Comparison of ENCODE assay signal across 8 cellular contexts in the genomic region with DNA sequence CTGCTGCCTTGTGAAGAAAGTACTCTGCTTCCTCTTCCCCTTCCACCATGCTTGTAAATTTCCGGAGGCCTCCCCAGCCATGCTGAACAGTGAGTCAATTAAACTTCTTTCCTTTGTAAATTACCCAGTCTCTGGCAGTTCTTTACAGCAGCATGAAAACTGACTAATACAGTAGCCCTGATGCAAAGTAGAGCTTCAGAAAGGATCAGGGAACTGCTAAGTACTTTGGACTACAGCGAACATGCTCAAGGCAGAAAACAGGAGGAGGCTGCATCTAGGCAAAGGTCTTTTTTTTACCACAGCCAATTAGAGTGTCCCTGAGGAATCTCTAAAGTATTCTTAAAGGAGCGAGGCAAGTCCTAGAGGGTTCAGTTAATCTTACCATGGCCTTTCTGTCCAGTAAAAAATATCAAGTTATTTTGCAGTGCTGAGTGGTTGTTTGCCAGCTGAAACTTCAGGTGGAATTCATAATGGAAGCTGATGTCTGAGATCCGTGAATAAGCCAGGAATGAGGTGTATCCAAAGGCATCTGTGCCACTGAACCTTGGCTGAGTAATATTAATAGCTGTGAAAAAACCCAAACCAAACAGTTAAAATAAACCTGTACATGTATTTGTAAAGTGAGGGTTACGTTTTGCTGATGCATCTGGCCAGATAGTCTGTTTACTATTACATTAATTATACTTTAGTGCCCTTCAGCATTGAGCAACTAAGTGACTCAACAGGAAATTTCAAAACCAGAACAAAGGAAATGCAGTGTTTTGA.
A peak's percentile ranks its signal among the peaks of the same experiment; 100 is the strongest.
DNase-seq lines count a peak whose midpoint lies in the region; ATAC-seq, FAIRE-seq and TF ChIP-seq lines count a peak whose summit lies in the region.

No MANE protein-coding gene starts in this region.

- TF ChIP-seq CTCF in HFFc6 (IDR thresholded peaks at IDR 0.05) = no peak
- no peak for TF ChIP-seq CTCF in foreskin keratinocyte (conservative IDR thresholded peaks at IDR 0.05)

- FAIRE-seq in small intestine (lab: Jason Lieb, UNC) = no peak

- peaks cover 56% of the 10 kb centered on the region for H3K4me1 Mint-ChIP-seq in HFFc6 (ENCODE audit: low read depth)

- no peaks in the 10 kb centered on the region for H3K9me3 Mint-ChIP-seq in HFFc6

- H3K27ac ChIP-seq in SK-N-MC = peak overlapping the region; percentile 84
- peak overlapping the region; percentile 68 for H3K27ac ChIP-seq in foreskin keratinocyte
- peak overlapping the region; percentile 50 to 52 for H3K27ac ChIP-seq in small intestine (ENCODE audit: low read depth in 1 of 2, low read length in 1 of 2)

- peak overlapping the region; percentile 97 for H3K27ac Mint-ChIP-seq in HFFc6

- no peak overlapping the region for H3K9ac ChIP-seq in SK-N-MC (ENCODE audit: insufficient read length)

- H3K4me3 Mint-ChIP-seq in HFFc6 = peak overlapping the region; percentile 81

- no peaks in the 10 kb centered on the region for H3K27me3 ChIP-seq in foreskin keratinocyte
- H3K27me3 ChIP-seq in small intestine (ENCODE audit: control insufficient read depth in 2 of 2, insufficient read depth in 2 of 2, low read length in 2 of 2) = no peaks in the 10 kb centered on the region

- H3K36me3 Mint-ChIP-seq in HFFc6 (ENCODE audit: low read depth) = no peaks in the 10 kb centered on the region

- H3K27me3 Mint-ChIP-seq in HFFc6 (ENCODE audit: insufficient read depth) = no peaks in the 10 kb centered on the region

- no peaks in the 10 kb centered on the region for H3K36me3 ChIP-seq in SK-N-MC (ENCODE audit: insufficient read depth, low read length)
- no peaks in the 10 kb centered on the region for H3K36me3 ChIP-seq in small intestine (ENCODE audit: control insufficient read depth in 2 of 2, insufficient read depth in 2 of 2, low read length in 2 of 2)

- ATAC-seq in foreskin keratinocyte (peak; percentile 93), HG03159 (IDR thresholded peaks at IDR 0.05; ENCODE audit: unreplicated experiment) (no peak)

- H3K4me1 ChIP-seq in foreskin keratinocyte (peaks cover 39% of the 10 kb centered on the region), small intestine (ENCODE audit: control insufficient read depth in 2 of 2, insufficient read depth in 1 of 2, low read depth in 1 of 2, low read length in 1 of 2) (no peaks in the 10 kb centered on the region)

- no peaks in the 10 kb centered on the region for H3K9me3 ChIP-seq in SK-N-MC (ENCODE audit: low read depth, low read length)
- no peaks in the 10 kb centered on the region for H3K9me3 ChIP-seq in small intestine (ENCODE audit: control insufficient read depth, low read depth)

- 12 to 37% (median 25%) methylated on average over 5 of the region's 5 CpGs for WGBS in small intestine, 3 donors

- H3K4me3 ChIP-seq in SK-N-MC = peak overlapping the region; percentile 66
- no peak overlapping the region for H3K4me3 ChIP-seq in small intestine (ENCODE audit: low read depth in 1 of 2, low read length in 2 of 2)

- peak; percentile 90 for DNase-seq in HFFc6
- DNase-seq in SK-N-MC (ENCODE audit: low read depth, low spot score) = no peak
- DNase-seq in foreskin keratinocyte = peak; percentile 92 to 94
- peak; percentile 81 for DNase-seq in small intestine
- no peak for DNase-seq in hippocampal formation (lab: John Stamatoyannopoulos, UW)
- no peak for DNase-seq in NCI-H146 (lab: John Stamatoyannopoulos, UW)
- no peak for DNase-seq in putamen (ENCODE audit: low spot score)

Comparison
In these comparisons a context has a peak if more than half of its experiments do, and no peak if none do; other contexts are left out.
1. DNase-seq: peak in HFFc6 (single experiment), foreskin keratinocyte (2 of 2) and small intestine (single experiment); none in SK-N-MC (single experiment), hippocampal formation (0 of 2), NCI-H146 (single experiment) and putamen (single experiment).
2. Peak in every context shown above with its lines, with median percentiles within 50 percentile points of each other: H3K27ac ChIP-seq.